1 cellular context compared by ENCODE assay signal in genomic region chr15:79171320-79172031, GRCh38.
TF ChIP-seq lines count a peak whose summit lies in the region.

No MANE protein-coding gene starts in this region.

TF ChIP-seq in H1, 55 proteins besides CTCF, POLR2A, EP300 and RAD21:
- TF ChIP-seq HDAC2 (IDR thresholded peaks at IDR 0.05; ENCODE audit: borderline replicate concordance in 1 of 2, low read depth in 2 of 2, low read length in 2 of 2): no peak
- TF ChIP-seq ATF3 (IDR thresholded peaks at IDR 0.05; ENCODE audit: insufficient read depth, low read depth, low read length): no peak
- no peak for TF ChIP-seq SP1 (IDR thresholded peaks at IDR 0.05; ENCODE audit: low read depth, low read length)
- TF ChIP-seq MAFK (IDR thresholded peaks at IDR 0.05; ENCODE audit: low read depth, low read length): no peak
- no peak for TF ChIP-seq BRCA1 (IDR thresholded peaks at IDR 0.05; ENCODE audit: low read depth, low read length)
- no peak for TF ChIP-seq PHF8 (conservative IDR thresholded peaks at IDR 0.05; ENCODE audit: low read depth, low read length)
- no peak for TF ChIP-seq SUZ12 (IDR thresholded peaks at IDR 0.05; ENCODE audit: low read length)
- TF ChIP-seq SIX5 (IDR thresholded peaks at IDR 0.05; ENCODE audit: low read depth, low read length): no peak
- no peak for TF ChIP-seq POU5F1 (IDR thresholded peaks at IDR 0.05; ENCODE audit: low read depth, low read length)
- TF ChIP-seq YY1 (IDR thresholded peaks at IDR 0.05; ENCODE audit: low read depth, low read length): no peak
- TF ChIP-seq CEBPB (IDR thresholded peaks at IDR 0.05; ENCODE audit: low read depth, low read length): no peak
- TF ChIP-seq POLR2AphosphoS5 (IDR thresholded peaks at IDR 0.05; ENCODE audit: low read depth, low read length): no peak
- TF ChIP-seq TEAD4 (IDR thresholded peaks at IDR 0.05; ENCODE audit: low read depth, low read length): no peak
- no peak for TF ChIP-seq BCL11A (IDR thresholded peaks at IDR 0.05; ENCODE audit: low read depth in 2 of 2, low read length in 2 of 2)
- TF ChIP-seq NRF1 (IDR thresholded peaks at IDR 0.05; ENCODE audit: low read depth, low read length): no peak
- no peak for TF ChIP-seq E2F6 (IDR thresholded peaks at IDR 0.05)
- no peak for TF ChIP-seq BACH1 (IDR thresholded peaks at IDR 0.05; ENCODE audit: low read length)
- TF ChIP-seq CBX8 (IDR thresholded peaks at IDR 0.05; ENCODE audit: borderline replicate concordance, low read depth, low read length): no peak
- TF ChIP-seq RBBP5 (IDR thresholded peaks at IDR 0.05; ENCODE audit: borderline replicate concordance, low read depth, low read length): no peak
